In the genomic region with DNA sequence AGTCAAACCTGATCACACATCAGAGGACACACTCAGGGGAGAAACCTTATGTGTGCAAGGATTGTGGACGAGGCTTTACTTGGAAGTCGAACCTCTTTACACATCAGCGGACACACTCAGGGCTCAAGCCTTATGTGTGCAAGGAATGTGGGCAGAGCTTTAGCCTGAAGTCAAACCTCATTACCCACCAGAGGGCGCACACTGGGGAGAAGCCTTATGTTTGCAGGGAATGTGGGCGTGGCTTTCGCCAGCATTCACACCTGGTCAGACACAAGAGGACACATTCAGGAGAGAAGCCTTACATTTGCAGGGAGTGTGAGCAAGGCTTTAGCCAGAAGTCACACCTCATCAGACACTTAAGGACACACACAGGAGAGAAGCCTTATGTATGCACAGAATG, we compare ENCODE assay signal across 14 cellular contexts. TPM values are rescaled to one million over a fixed set of nuclear protein-coding genes. Genes with fewer than 3 reads are reported as not detected.
DNase-seq lines count a peak whose midpoint lies in the region; ATAC-seq, FAIRE-seq and TF ChIP-seq lines count a peak whose summit lies in the region.
"Had no signal": no experiment of that assay in that cellular context is flagged by ENCODE, and none has a peak within 500 bp of the region (broad histone marks: within the 10 kb centered on the region; RNA-seq: fewer than 3 reads in every experiment).

No MANE protein-coding gene starts in this region.

- H2AFZ ChIP-seq in H9 (ENCODE audit: low read length) (no peak overlapping the region), K562 (ENCODE audit: low read depth, low read length) (no peak overlapping the region)

- H2AK5ac ChIP-seq in H9 (ENCODE audit: insufficient read length, low read length): no peak overlapping the region

- WGBS in H9 (ENCODE audit: extremely low coverage, insufficient read length, low lambda C conversion rate): no CpG with 5 or more reads among the region's 6 CpGs
- WGBS in K562 (ENCODE audit: insufficient coverage, low coverage, missing lambda C conversion rate): 3% methylated on average over 6 of the region's 6 CpGs

- peaks cover 66 to 69% (median 67%) of the 10 kb centered on the region in 3 experiments for H3K36me3 Mint-ChIP-seq in H9 (ENCODE audit: insufficient read depth in 1 of 3, low read depth in 3 of 3)

- no peaks in the 10 kb centered on the region for H3K36me3 ChIP-seq in K562 (ENCODE audit: control insufficient read depth, insufficient read depth, low read length)

- no peak overlapping the region for H3K18ac ChIP-seq in H9 (ENCODE audit: insufficient read length, low read depth, low read length)

- BruUV-seq in K562 (replicated peaks; lab: Mats Ljungman, UMichigan): no TSS peak

- POLR2A ChIA-PET in K562 (lab: Yijun Ruan, JAX): no interaction called here

- H3K4me1 Mint-ChIP-seq in H9: peaks cover 0 to 3% of the 10 kb centered on the region in 2 experiments; a peak in 2 of 4 replicates

- H3K14ac ChIP-seq in H9 (ENCODE audit: insufficient read depth, low read length): no peak overlapping the region

- H3K79me1 ChIP-seq in H9 (ENCODE audit: insufficient read depth, low read depth, low read length, poor library complexity, severe bottlenecking): no peaks in the 10 kb centered on the region

- intact Hi-C loops in K562 (cut with micrococcal nuclease): no loop called here

- H3K79me2 ChIP-seq in H9 (ENCODE audit: insufficient read depth, low read length): no peaks in the 10 kb centered on the region
- no peaks in the 10 kb centered on the region for H3K79me2 ChIP-seq in K562 (ENCODE audit: control insufficient read depth, insufficient read depth, low read length)

- no peak overlapping the region for H3K9ac ChIP-seq in H9 (ENCODE audit: extremely low read depth, insufficient read length, low read length)
- H3K9ac ChIP-seq in K562 (ENCODE audit: insufficient read depth in 1 of 2, low read depth in 2 of 2, low read length in 2 of 2): no peak overlapping the region

- H3K23me2 ChIP-seq in H9 (ENCODE audit: insufficient read length, low read depth, low read length, poor library complexity, severe bottlenecking): no peaks in the 10 kb centered on the region

- in situ Hi-C loops in K562 (cut with MboI): no loop called here

- H3K27me3 Mint-ChIP-seq in H9 (ENCODE audit: low read depth): peaks cover 1% of the 10 kb centered on the region; the same call in 1 of the 2 replicates
- H3K27me3 Mint-ChIP-seq: brain had no signal

- CTCF ChIA-PET in K562 (lab: Yijun Ruan, JAX; ENCODE audit: low intra/inter-chr PET ratio): no interaction called here

- no peak overlapping the region for H3K4me2 ChIP-seq in H9 (ENCODE audit: insufficient read depth, insufficient read length, low read length)
- no peak overlapping the region for H3K4me2 ChIP-seq in K562 (ENCODE audit: insufficient read depth, low read length)

- no peak overlapping the region for H3K4ac ChIP-seq in H9 (ENCODE audit: low read depth, low read length)

- no peak overlapping the region for H2BK15ac ChIP-seq in H9 (ENCODE audit: low read depth, low read length)

- no peak overlapping the region for H3K4me3 Mint-ChIP-seq in H9

- H2BK5ac ChIP-seq in H9 (ENCODE audit: insufficient read length, low read length): no peak overlapping the region

- H2BK12ac ChIP-seq in H9 (ENCODE audit: insufficient read length, low read depth, low read length): no peak overlapping the region

- TF ChIP-seq EP300 in K562 (IDR thresholded peaks at IDR 0.05; ENCODE audit: low read length): no peak

- H4K5ac ChIP-seq in H9 (ENCODE audit: insufficient read length, low read depth, low read length): no peak overlapping the region

- no peak for TF ChIP-seq POLR2A in K562 (conservative IDR thresholded peaks at IDR 0.05)

- no peak overlapping the region for H3K56ac ChIP-seq in H9 (ENCODE audit: insufficient read length, low read depth, low read length)

- H3K27me3 ChIP-seq in H9 (ENCODE audit: insufficient read depth, low read length) (no peaks in the 10 kb centered on the region), K562 (ENCODE audit: control insufficient read depth in 2 of 2, insufficient read depth in 2 of 2, low read length in 2 of 2) (no peaks in the 10 kb centered on the region)
- H3K27me3 ChIP-seq: left lung, pancreas, tibial artery had no signal

- DNase-seq in DMS 273 (lab: John Stamatoyannopoulos, UW; ENCODE audit: unreplicated experiment): peak; percentile 37
- no peak for DNase-seq in DMS 273 treated with DMSO at 0.1 percent for 48 hours (lab: John Stamatoyannopoulos, UW)
- DNase-seq in H9: peak; percentile 79
- DNase-seq in K562 (ENCODE audit: extremely low read depth in 1 of 4, low spot score in 3 of 4): peak; percentile 17 to 42 (median 20)
- peak; percentile 7 to 48 for DNase-seq in lung microvascular endothelial cell (ENCODE audit: low read depth in 2 of 2)
- DNase-seq in pons (ENCODE audit: low spot score): no peak
- DNase-seq: activated T-cell treated with anti-CD3 and anti-CD28 coated beads, Interleukin-2, amount 50 U/mL, for 1 hour; KG1; left lung; pancreas; tibial artery had no signal

- H3K4me3 ChIP-seq in K562: no peak overlapping the region
- H3K4me3 ChIP-seq: left lung, pancreas, tibial artery had no signal

- TF ChIP-seq CTCF in H9 (conservative IDR thresholded peaks at IDR 0.05): peak; percentile 74
- peak in 1 of 3 experiments; percentile 39; a peak in 2 of 6 replicates for TF ChIP-seq CTCF in K562 (IDR thresholded peaks at IDR 0.05 in 2 of 3, conservative IDR thresholded peaks at IDR 0.05 in 1 of 3; ENCODE audit: insufficient read depth in 2 of 3, low read depth in 1 of 3, low read length in 3 of 3)

- no peak for FAIRE-seq in K562 (lab: Jason Lieb, UNC)
- FAIRE-seq: pancreas had no signal

- 0 out of 4 replicates have a peak, but pooled peaks of 1 of the 2 experiments have one; percentile 14 for TF ChIP-seq RAD21 in K562 (CRISPR knock-in tag; conservative IDR thresholded peaks at IDR 0.05 in 1 of 2, IDR thresholded peaks at IDR 0.05 in 1 of 2)

- H3K4me1 ChIP-seq in H9 (ENCODE audit: insufficient read depth, low read length) (no peaks in the 10 kb centered on the region), K562 (replicated peaks in 1 of 2; ENCODE audit: control insufficient read depth in 2 of 2, insufficient read depth in 2 of 2, low read length in 2 of 2) (no peaks in the 10 kb centered on the region)
- H3K4me1 ChIP-seq: left lung, pancreas, tibial artery had no signal

- H4K20me1 ChIP-seq in H9 (ENCODE audit: control insufficient read depth, insufficient read depth, insufficient read length) (no peaks in the 10 kb centered on the region), K562 (replicated peaks; ENCODE audit: control insufficient read depth, insufficient read depth, low read length) (no peaks in the 10 kb centered on the region)

- peaks cover 10% of the 10 kb centered on the region for H3K9me3 ChIP-seq in H9 (ENCODE audit: control insufficient read depth, low read depth, low read length)
- peaks cover 12% of the 10 kb centered on the region; the same call in 1 of the 2 replicates for H3K9me3 ChIP-seq in K562 (replicated peaks; ENCODE audit: control insufficient read depth, insufficient read depth, low read depth, low read length)

- ATAC-seq in K562: peak; percentile 42; the same call in 2 of the 3 replicates
- ATAC-seq in HG03378 (IDR thresholded peaks at IDR 0.05; ENCODE audit: unreplicated experiment): no peak
- ATAC-seq in GM18858 (IDR thresholded peaks at IDR 0.05; ENCODE audit: unreplicated experiment): no peak
- ATAC-seq: left lung, pancreas had no signal

- H4K91ac ChIP-seq in H9 (ENCODE audit: insufficient read length, low read depth, low read length): no peak overlapping the region

- no peak overlapping the region for H3K27ac ChIP-seq in H9 (ENCODE audit: insufficient read length, low read depth, low read length)
- H3K27ac ChIP-seq in K562 (ENCODE audit: extremely low read depth, low read depth, low read length): no peak overlapping the region
- H3K27ac ChIP-seq: left lung, pancreas, tibial artery had no signal

- no peak overlapping the region for H3K23ac ChIP-seq in H9 (ENCODE audit: insufficient read length, low read depth, low read length)

- no peaks in the 10 kb centered on the region for H3K9me1 ChIP-seq in K562 (ENCODE audit: control insufficient read depth, insufficient read depth, low read length)

- no peak overlapping the region for H2BK120ac ChIP-seq in H9 (ENCODE audit: low read depth, low read length, poor library complexity, severe bottlenecking)

- H2BK20ac ChIP-seq in H9 (ENCODE audit: low read depth, low read length, poor library complexity, severe bottlenecking): no peak overlapping the region

- peaks cover 36 to 67% of the 10 kb centered on the region in 2 experiments for H3K9me3 Mint-ChIP-seq in H9

- no peak overlapping the region for H3T11ph ChIP-seq in H9 (ENCODE audit: low read length)

- no peak overlapping the region for H4K8ac ChIP-seq in H9 (replicated peaks; ENCODE audit: insufficient read length, low read depth, low read length)

- H3K27ac Mint-ChIP-seq in H9: no peak overlapping the region

TF ChIP-seq in K562, 482 proteins besides CTCF, POLR2A, EP300 and RAD21:
- TF ChIP-seq RBM14 (IDR thresholded peaks at IDR 0.05; ENCODE audit: borderline replicate concordance, insufficient read depth, low read depth, low read length): no peak
- TF ChIP-seq FOSL1 (tag; conservative IDR thresholded peaks at IDR 0.05): no peak
- no peak for TF ChIP-seq NEUROD1 (IDR thresholded peaks at IDR 0.05; ENCODE audit: borderline replicate concordance, low read depth, low read length, partially characterized antibody)

RNA-seq across cellular contexts. Expression of gene ZNF527, which starts 8.2 kb away (rescaled TPM):
- 5.2 and 6.1 TPM in 2 replicates for total RNA-seq in H9 (2021)
- total RNA-seq in K562 (2011; cell fraction: chromatin; rRNA removed; ENCODE audit: low replicate concordance): 1.1 and 2.9 TPM in 2 replicates
- total RNA-seq in K562 (2011; cell fraction: nucleolus; rRNA removed): 1.2 and 1.3 TPM in 2 replicates
- 1.7 and 3.4 TPM in 2 replicates for total RNA-seq in K562 (2011; cell fraction: nucleoplasm; rRNA removed)
- total RNA-seq in K562 (2014; rRNA removed): 0.18 and 0.82 TPM in 2 replicates
- total RNA-seq in K562 (2014; rRNA removed; fragmentation: Illumina TruSeq; extraction: Trizol): 0.80 and 1.4 TPM in 2 replicates
- 0.60 and 1.0 TPM in 2 replicates for total RNA-seq in K562 (2015; rRNA removed; fragmentation: Illumina TruSeq; extraction: Trizol)
- 0.60 and 0.84 TPM in 2 replicates for total RNA-seq in K562 (2021)
- 0.09 and 0.91 TPM in 2 replicates for polyA plus RNA-seq in K562 (2011; rRNA removed)
- polyA plus RNA-seq in K562 (2011; cell fraction: cytosol; rRNA removed): 0.07 and 0.37 TPM in 2 replicates
- 0.15 and 0.64 TPM in 2 replicates for polyA plus RNA-seq in K562 (2011; cell fraction: nucleus; rRNA removed)
- polyA plus RNA-seq in K562 (2012): 0.89 and 1.1 TPM in 2 replicates
- 0.73 and 1.2 TPM in 2 replicates for polyA plus RNA-seq in K562 (2014; fragmentation: Illumina TruSeq; extraction: Trizol)
- polyA plus RNA-seq in K562 (2014; fragmentation: Nextera tagmentation; extraction: Ambion mirVana): under 1 TPM; 0.69 to 0.86 TPM
- 0.53 and 0.76 TPM in 2 replicates for polyA plus RNA-seq in K562 (2014; rRNA removed)
- polyA minus RNA-seq in K562 (2011; rRNA and poly(A)+ RNA removed): 0.27 and 0.91 TPM in 2 replicates
- polyA minus RNA-seq in K562 (2011; cell fraction: cytosol; rRNA and poly(A)+ RNA removed): 1.3 TPM in 1 of 2 replicates, not detected in the other
- polyA minus RNA-seq in K562 (2011; cell fraction: nucleus; rRNA and poly(A)+ RNA removed): 0.11 and 1.3 TPM in 2 replicates
- 3.3 and 3.6 TPM in 2 replicates for total RNA-seq in lung microvascular endothelial cell

Comparison
In these comparisons a context has a peak if more than half of its experiments do, and no peak if none do; other contexts are left out.
1. DNase-seq: peak in DMS 273 (single experiment), H9 (single experiment), K562 (4 of 4) and lung microvascular endothelial cell (2 of 2); none in DMS 273 treated with DMSO at 0.1 percent for 48 hours (single experiment) and pons (single experiment).